Comparison of ENCODE assay signal across 1 cellular context in the genomic region with DNA sequence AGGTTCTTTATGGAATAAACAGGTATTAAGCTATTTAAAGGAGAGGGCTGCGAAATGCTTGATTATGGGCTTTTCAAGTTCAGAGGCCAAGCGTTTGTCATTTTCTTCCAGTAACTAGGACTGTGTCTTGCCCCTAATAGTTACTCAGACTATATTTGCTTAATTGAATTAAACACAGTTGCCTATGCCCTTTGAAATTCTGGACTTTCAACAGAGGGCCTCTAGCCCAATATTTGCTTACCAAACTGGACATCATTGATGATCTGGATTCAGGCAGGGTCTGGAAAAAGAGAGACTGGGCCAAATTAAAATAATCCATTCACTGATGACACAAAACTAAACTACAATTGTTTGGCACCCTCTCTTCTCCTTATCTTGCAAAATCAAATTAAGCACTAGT.
TF ChIP-seq lines count a peak whose summit lies in the region.

No MANE protein-coding gene starts in this region.

TF ChIP-seq in HepG2, 621 proteins besides CTCF, POLR2A, EP300 and RAD21 (continued from another document and continues in another):
- TF ChIP-seq MEIS2 (CRISPR knock-in tag; IDR thresholded peaks at IDR 0.05) (0 out of 2 replicates have a peak, but pooled peaks have one; percentile 41), HMG20A (CRISPR knock-in tag; IDR thresholded peaks at IDR 0.05; ENCODE audit: borderline replicate concordance) (peak; percentile 74; the same call in 1 of the 2 replicates), TCF7 (IDR thresholded peaks at IDR 0.05; ENCODE audit: low read depth) (peak; percentile 94), ONECUT2 (CRISPR knock-in tag; IDR thresholded peaks at IDR 0.05) (peak; percentile 66), ZBTB8A (CRISPR knock-in tag; IDR thresholded peaks at IDR 0.05; ENCODE audit: borderline replicate concordance, low read depth) (no peak), NFKBIZ (CRISPR knock-in tag; IDR thresholded peaks at IDR 0.05) (peak; percentile 82), SMAD3 (CRISPR knock-in tag; IDR thresholded peaks at IDR 0.05) (peak; percentile 79), RCOR2 (CRISPR knock-in tag; IDR thresholded peaks at IDR 0.05) (peak; percentile 78), STAT5B (CRISPR knock-in tag; IDR thresholded peaks at IDR 0.05) (no peak), PHF21A (CRISPR knock-in tag; IDR thresholded peaks at IDR 0.05) (0 out of 2 replicates have a peak, but pooled peaks have one; percentile 34), SAP130 (CRISPR knock-in tag; IDR thresholded peaks at IDR 0.05; ENCODE audit: low read depth) (0 out of 2 replicates have a peak, but pooled peaks have one; percentile 37), ETV5 (CRISPR knock-in tag; IDR thresholded peaks at IDR 0.05; ENCODE audit: borderline replicate concordance) (peak; percentile 71; the same call in 1 of the 2 replicates), NR2F6 (IDR thresholded peaks at IDR 0.05) (peak; percentile 81), NR2F6 (CRISPR knock-in tag; IDR thresholded peaks at IDR 0.05) (peak; percentile 80), ARID5B (CRISPR knock-in tag; IDR thresholded peaks at IDR 0.05) (peak; percentile 95), ZMYM4 (CRISPR knock-in tag; IDR thresholded peaks at IDR 0.05) (peak; percentile 57), GATAD2A (CRISPR knock-in tag; IDR thresholded peaks at IDR 0.05) (peak; percentile 94), CBFB (CRISPR knock-in tag; IDR thresholded peaks at IDR 0.05) (0 out of 2 replicates have a peak, but pooled peaks have one; percentile 62), NR2F2 (IDR thresholded peaks at IDR 0.05; ENCODE audit: borderline replicate concordance, low read depth) (peak; percentile 85), FOXP4 (CRISPR knock-in tag; IDR thresholded peaks at IDR 0.05) (peak; percentile 88), FOXO1 (CRISPR knock-in tag; IDR thresholded peaks at IDR 0.05) (peak; percentile 86), ISL2 (CRISPR knock-in tag; IDR thresholded peaks at IDR 0.05) (peak; percentile 97), TEAD3 (CRISPR knock-in tag; optimal IDR thresholded peaks at IDR 0.05; ENCODE audit: borderline replicate concordance) (peak; percentile 39), CREM (IDR thresholded peaks at IDR 0.05) (peak; percentile 90), CREM (CRISPR knock-in tag; IDR thresholded peaks at IDR 0.05) (no peak), HNF4G (IDR thresholded peaks at IDR 0.05; ENCODE audit: borderline replicate concordance, low read depth, low read length) (peak; percentile 97), HNF4G (CRISPR knock-in tag; IDR thresholded peaks at IDR 0.05; ENCODE audit: borderline replicate concordance, low read depth) (peak; percentile 66; the same call in 1 of the 2 replicates), ZBTB7B (CRISPR knock-in tag; IDR thresholded peaks at IDR 0.05) (peak; percentile 59; the same call in 1 of the 2 replicates), CEBPG (CRISPR knock-in tag; IDR thresholded peaks at IDR 0.05) (peak; percentile 59)
- TF ChIP-seq, protein P1, sequence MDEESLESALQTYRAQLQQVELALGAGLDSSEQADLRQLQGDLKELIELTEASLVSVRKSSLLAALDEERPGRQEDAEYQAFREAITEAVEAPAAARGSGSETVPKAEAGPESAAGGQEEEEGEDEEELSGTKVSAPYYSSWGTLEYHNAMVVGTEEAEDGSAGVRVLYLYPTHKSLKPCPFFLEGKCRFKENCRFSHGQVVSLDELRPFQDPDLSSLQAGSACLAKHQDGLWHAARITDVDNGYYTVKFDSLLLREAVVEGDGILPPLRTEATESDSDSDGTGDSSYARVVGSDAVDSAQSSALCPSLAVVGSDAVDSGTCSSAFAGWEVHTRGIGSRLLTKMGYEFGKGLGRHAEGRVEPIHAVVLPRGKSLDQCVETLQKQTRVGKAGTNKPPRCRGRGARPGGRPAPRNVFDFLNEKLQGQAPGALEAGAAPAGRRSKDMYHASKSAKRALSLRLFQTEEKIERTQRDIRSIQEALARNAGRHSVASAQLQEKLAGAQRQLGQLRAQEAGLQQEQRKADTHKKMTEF (CRISPR knock-in tag; IDR thresholded peaks at IDR 0.05): peak; percentile 64; the same call in 1 of the 2 replicates
- TF ChIP-seq, protein P2, sequence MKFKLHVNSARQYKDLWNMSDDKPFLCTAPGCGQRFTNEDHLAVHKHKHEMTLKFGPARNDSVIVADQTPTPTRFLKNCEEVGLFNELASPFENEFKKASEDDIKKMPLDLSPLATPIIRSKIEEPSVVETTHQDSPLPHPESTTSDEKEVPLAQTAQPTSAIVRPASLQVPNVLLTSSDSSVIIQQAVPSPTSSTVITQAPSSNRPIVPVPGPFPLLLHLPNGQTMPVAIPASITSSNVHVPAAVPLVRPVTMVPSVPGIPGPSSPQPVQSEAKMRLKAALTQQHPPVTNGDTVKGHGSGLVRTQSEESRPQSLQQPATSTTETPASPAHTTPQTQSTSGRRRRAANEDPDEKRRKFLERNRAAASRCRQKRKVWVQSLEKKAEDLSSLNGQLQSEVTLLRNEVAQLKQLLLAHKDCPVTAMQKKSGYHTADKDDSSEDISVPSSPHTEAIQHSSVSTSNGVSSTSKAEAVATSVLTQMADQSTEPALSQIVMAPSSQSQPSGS (CRISPR knock-in tag; IDR thresholded peaks at IDR 0.05): peak; percentile 75
- TF ChIP-seq, protein P3, sequence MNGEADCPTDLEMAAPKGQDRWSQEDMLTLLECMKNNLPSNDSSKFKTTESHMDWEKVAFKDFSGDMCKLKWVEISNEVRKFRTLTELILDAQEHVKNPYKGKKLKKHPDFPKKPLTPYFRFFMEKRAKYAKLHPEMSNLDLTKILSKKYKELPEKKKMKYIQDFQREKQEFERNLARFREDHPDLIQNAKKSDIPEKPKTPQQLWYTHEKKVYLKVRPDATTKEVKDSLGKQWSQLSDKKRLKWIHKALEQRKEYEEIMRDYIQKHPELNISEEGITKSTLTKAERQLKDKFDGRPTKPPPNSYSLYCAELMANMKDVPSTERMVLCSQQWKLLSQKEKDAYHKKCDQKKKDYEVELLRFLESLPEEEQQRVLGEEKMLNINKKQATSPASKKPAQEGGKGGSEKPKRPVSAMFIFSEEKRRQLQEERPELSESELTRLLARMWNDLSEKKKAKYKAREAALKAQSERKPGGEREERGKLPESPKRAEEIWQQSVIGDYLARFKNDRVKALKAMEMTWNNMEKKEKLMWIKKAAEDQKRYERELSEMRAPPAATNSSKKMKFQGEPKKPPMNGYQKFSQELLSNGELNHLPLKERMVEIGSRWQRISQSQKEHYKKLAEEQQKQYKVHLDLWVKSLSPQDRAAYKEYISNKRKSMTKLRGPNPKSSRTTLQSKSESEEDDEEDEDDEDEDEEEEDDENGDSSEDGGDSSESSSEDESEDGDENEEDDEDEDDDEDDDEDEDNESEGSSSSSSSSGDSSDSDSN (CRISPR knock-in tag; IDR thresholded peaks at IDR 0.05): no peak
- TF ChIP-seq, protein P4, sequence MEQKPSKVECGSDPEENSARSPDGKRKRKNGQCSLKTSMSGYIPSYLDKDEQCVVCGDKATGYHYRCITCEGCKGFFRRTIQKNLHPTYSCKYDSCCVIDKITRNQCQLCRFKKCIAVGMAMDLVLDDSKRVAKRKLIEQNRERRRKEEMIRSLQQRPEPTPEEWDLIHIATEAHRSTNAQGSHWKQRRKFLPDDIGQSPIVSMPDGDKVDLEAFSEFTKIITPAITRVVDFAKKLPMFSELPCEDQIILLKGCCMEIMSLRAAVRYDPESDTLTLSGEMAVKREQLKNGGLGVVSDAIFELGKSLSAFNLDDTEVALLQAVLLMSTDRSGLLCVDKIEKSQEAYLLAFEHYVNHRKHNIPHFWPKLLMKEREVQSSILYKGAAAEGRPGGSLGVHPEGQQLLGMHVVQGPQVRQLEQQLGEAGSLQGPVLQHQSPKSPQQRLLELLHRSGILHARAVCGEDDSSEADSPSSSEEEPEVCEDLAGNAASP (CRISPR knock-in tag; IDR thresholded peaks at IDR 0.05; ENCODE audit: borderline replicate concordance): peak; percentile 59; the same call in 1 of the 2 replicates
- TF ChIP-seq, protein P5, sequence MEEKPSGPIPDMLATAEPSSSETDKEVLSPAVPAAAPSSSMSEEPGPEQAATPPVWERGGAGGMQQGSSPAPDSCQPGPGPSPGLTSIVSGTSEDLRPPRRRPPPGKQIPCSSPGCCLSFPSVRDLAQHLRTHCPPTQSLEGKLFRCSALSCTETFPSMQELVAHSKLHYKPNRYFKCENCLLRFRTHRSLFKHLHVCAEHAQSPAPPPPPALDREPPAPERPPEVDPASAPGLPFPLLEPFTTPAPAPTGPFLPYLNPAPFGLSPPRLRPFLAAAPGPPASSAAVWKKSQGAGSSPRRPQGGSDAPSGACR (CRISPR knock-in tag; IDR thresholded peaks at IDR 0.05): 0 out of 2 replicates have a peak, but pooled peaks have one; percentile 46
- TF ChIP-seq, protein P6, sequence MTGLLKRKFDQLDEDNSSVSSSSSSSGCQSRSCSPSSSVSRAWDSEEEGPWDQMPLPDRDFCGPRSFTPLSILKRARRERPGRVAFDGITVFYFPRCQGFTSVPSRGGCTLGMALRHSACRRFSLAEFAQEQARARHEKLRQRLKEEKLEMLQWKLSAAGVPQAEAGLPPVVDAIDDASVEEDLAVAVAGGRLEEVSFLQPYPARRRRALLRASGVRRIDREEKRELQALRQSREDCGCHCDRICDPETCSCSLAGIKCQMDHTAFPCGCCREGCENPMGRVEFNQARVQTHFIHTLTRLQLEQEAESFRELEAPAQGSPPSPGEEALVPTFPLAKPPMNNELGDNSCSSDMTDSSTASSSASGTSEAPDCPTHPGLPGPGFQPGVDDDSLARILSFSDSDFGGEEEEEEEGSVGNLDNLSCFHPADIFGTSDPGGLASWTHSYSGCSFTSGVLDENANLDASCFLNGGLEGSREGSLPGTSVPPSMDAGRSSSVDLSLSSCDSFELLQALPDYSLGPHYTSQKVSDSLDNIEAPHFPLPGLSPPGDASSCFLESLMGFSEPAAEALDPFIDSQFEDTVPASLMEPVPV (CRISPR knock-in tag; IDR thresholded peaks at IDR 0.05): no peak
- TF ChIP-seq, protein P7, sequence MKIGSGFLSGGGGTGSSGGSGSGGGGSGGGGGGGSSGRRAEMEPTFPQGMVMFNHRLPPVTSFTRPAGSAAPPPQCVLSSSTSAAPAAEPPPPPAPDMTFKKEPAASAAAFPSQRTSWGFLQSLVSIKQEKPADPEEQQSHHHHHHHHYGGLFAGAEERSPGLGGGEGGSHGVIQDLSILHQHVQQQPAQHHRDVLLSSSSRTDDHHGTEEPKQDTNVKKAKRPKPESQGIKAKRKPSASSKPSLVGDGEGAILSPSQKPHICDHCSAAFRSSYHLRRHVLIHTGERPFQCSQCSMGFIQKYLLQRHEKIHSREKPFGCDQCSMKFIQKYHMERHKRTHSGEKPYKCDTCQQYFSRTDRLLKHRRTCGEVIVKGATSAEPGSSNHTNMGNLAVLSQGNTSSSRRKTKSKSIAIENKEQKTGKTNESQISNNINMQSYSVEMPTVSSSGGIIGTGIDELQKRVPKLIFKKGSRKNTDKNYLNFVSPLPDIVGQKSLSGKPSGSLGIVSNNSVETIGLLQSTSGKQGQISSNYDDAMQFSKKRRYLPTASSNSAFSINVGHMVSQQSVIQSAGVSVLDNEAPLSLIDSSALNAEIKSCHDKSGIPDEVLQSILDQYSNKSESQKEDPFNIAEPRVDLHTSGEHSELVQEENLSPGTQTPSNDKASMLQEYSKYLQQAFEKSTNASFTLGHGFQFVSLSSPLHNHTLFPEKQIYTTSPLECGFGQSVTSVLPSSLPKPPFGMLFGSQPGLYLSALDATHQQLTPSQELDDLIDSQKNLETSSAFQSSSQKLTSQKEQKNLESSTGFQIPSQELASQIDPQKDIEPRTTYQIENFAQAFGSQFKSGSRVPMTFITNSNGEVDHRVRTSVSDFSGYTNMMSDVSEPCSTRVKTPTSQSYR (CRISPR knock-in tag; IDR thresholded peaks at IDR 0.05; ENCODE audit: borderline replicate concordance): peak; percentile 54; the same call in 1 of the 2 replicates
